ENCODE assay signal across 1 cellular context in genomic region chr12:109995703-109996482, GRCh38.
TF ChIP-seq lines count a peak whose summit lies in the region.

TSS of gene GIT2 (minus strand) at chr12:109996368. CDS start at chr12:109996224, 144 bp downstream.

TF ChIP-seq in K562, 482 proteins besides CTCF, POLR2A, EP300 and RAD21 (continued from another document and continues in another):
- 0 out of 4 replicates have a peak, but pooled peaks of 1 of the 2 experiments have one; percentile 58 for TF ChIP-seq UBTF (IDR thresholded peaks at IDR 0.05; ENCODE audit: borderline replicate concordance in 1 of 2, low read depth in 2 of 2, low read length in 2 of 2)
- TF ChIP-seq MTF1 (CRISPR knock-in tag; IDR thresholded peaks at IDR 0.05; ENCODE audit: borderline replicate concordance), result no peak
- TF ChIP-seq YY1 (IDR thresholded peaks at IDR 0.05; ENCODE audit: borderline replicate concordance in 1 of 3, control insufficient read depth in 1 of 3, extremely low read depth in 1 of 3, insufficient read depth in 3 of 3, insufficient read length in 1 of 3, insufficient replicate concordance in 2 of 3, low read depth in 1 of 3, low read length in 2 of 3), result peak; percentile 97 to 100 (median 98)
- TF ChIP-seq, protein P1, sequence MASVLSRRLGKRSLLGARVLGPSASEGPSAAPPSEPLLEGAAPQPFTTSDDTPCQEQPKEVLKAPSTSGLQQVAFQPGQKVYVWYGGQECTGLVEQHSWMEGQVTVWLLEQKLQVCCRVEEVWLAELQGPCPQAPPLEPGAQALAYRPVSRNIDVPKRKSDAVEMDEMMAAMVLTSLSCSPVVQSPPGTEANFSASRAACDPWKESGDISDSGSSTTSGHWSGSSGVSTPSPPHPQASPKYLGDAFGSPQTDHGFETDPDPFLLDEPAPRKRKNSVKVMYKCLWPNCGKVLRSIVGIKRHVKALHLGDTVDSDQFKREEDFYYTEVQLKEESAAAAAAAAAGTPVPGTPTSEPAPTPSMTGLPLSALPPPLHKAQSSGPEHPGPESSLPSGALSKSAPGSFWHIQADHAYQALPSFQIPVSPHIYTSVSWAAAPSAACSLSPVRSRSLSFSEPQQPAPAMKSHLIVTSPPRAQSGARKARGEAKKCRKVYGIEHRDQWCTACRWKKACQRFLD (CRISPR knock-in tag; IDR thresholded peaks at IDR 0.05), result no peak; the same call in 1 of the 2 replicates
- TF ChIP-seq ZHX1 (conservative IDR thresholded peaks at IDR 0.05; ENCODE audit: low read length), result no peak
- TF ChIP-seq ZNF41 (CRISPR knock-in tag; conservative IDR thresholded peaks at IDR 0.05), result no peak
- no peak for TF ChIP-seq ELK3 (CRISPR knock-in tag; IDR thresholded peaks at IDR 0.05)
- TF ChIP-seq ZBTB34 (CRISPR knock-in tag; IDR thresholded peaks at IDR 0.05), result no peak
- TF ChIP-seq ATF6 (CRISPR knock-in tag; IDR thresholded peaks at IDR 0.05), result no peak
- TF ChIP-seq PRPF4 (IDR thresholded peaks at IDR 0.05; ENCODE audit: insufficient read depth, low read depth, low read length, poor library complexity, severe bottlenecking), result no peak
- TF ChIP-seq PRMT5 (CRISPR knock-in tag; IDR thresholded peaks at IDR 0.05), result 0 out of 2 replicates have a peak, but pooled peaks have one; percentile 31
- no peak for TF ChIP-seq ZNF174 (CRISPR knock-in tag; IDR thresholded peaks at IDR 0.05)
- TF ChIP-seq SMARCA5 (IDR thresholded peaks at IDR 0.05), result no peak
- TF ChIP-seq GABPB2 (CRISPR knock-in tag; conservative IDR thresholded peaks at IDR 0.05), result no peak
- TF ChIP-seq ZNF644 (tag; IDR thresholded peaks at IDR 0.05; ENCODE audit: low read depth), result no peak
- TF ChIP-seq MEF2A (IDR thresholded peaks at IDR 0.05; ENCODE audit: control insufficient read depth, low read depth, low read length), result no peak
- no peak for TF ChIP-seq SMARCB1 (IDR thresholded peaks at IDR 0.05; ENCODE audit: insufficient read length, low read depth)
- 0 out of 2 replicates have a peak, but pooled peaks have one; percentile 26 for TF ChIP-seq ZNF431 (CRISPR knock-in tag; IDR thresholded peaks at IDR 0.05)
- TF ChIP-seq GATA2 (CRISPR knock-in tag; IDR thresholded peaks at IDR 0.05), result no peak
- TF ChIP-seq CHD4 (IDR thresholded peaks at IDR 0.05; ENCODE audit: insufficient read depth, insufficient replicate concordance, low read depth, low read length, poor library complexity, severe bottlenecking), result no peak
- peak; percentile 96 to 97 for TF ChIP-seq NRF1 (conservative IDR thresholded peaks at IDR 0.05 in 1 of 2, IDR thresholded peaks at IDR 0.05 in 1 of 2)
- no peak for TF ChIP-seq NFATC3 (IDR thresholded peaks at IDR 0.05)
- TF ChIP-seq SIN3B (IDR thresholded peaks at IDR 0.05; ENCODE audit: low read depth), result no peak
- TF ChIP-seq ARID2 (IDR thresholded peaks at IDR 0.05), result no peak
- TF ChIP-seq BACH1 (tag; IDR thresholded peaks at IDR 0.05), result no peak
- no peak for TF ChIP-seq CBFA2T3 (IDR thresholded peaks at IDR 0.05)
- no peak for TF ChIP-seq ZMIZ1 (IDR thresholded peaks at IDR 0.05; ENCODE audit: low read depth in 2 of 2, low read length in 2 of 2)
- TF ChIP-seq MCM2 (IDR thresholded peaks at IDR 0.05; ENCODE audit: low read depth), result no peak
- TF ChIP-seq FUS (optimal IDR thresholded peaks at IDR 0.05; ENCODE audit: low read depth, low read length), result peak; percentile 44
- TF ChIP-seq AFF1 (IDR thresholded peaks at IDR 0.05; ENCODE audit: low read depth in 1 of 2, partially characterized antibody in 2 of 2), result no peak
- TF ChIP-seq MAFG (tag; conservative IDR thresholded peaks at IDR 0.05), result no peak
- TF ChIP-seq HDAC6 (IDR thresholded peaks at IDR 0.05; ENCODE audit: low read depth, low read length), result no peak
- TF ChIP-seq RHOXF2B (CRISPR knock-in tag; conservative IDR thresholded peaks at IDR 0.05), result no peak
- TF ChIP-seq KLF16 (IDR thresholded peaks at IDR 0.05), result no peak
- no peak for TF ChIP-seq ZNF699 (CRISPR knock-in tag; IDR thresholded peaks at IDR 0.05; ENCODE audit: insufficient replicate concordance)
- TF ChIP-seq ZNF197 (CRISPR knock-in tag; IDR thresholded peaks at IDR 0.05; ENCODE audit: low read depth), result no peak
- no peak for TF ChIP-seq DLX4 (CRISPR knock-in tag; IDR thresholded peaks at IDR 0.05)
- TF ChIP-seq, protein P2, sequence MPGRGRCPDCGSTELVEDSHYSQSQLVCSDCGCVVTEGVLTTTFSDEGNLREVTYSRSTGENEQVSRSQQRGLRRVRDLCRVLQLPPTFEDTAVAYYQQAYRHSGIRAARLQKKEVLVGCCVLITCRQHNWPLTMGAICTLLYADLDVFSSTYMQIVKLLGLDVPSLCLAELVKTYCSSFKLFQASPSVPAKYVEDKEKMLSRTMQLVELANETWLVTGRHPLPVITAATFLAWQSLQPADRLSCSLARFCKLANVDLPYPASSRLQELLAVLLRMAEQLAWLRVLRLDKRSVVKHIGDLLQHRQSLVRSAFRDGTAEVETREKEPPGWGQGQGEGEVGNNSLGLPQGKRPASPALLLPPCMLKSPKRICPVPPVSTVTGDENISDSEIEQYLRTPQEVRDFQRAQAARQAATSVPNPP (IDR thresholded peaks at IDR 0.05; ENCODE audit: borderline replicate concordance, insufficient read depth, insufficient read length), result no peak
- no peak for TF ChIP-seq ZNF707 (CRISPR knock-in tag; conservative IDR thresholded peaks at IDR 0.05)
